20 cellular contexts compared by ENCODE assay signal in genomic region chr22:31825513-31825912, GRCh38.
"Had no signal": no experiment of that assay in that cellular context is flagged by ENCODE, and none has a peak within 500 bp of the region (broad histone marks: within the 10 kb centered on the region; RNA-seq: fewer than 3 reads in every experiment).

No MANE protein-coding gene starts in this region.

- H3K27ac ChIP-seq: cardiac muscle cell, esophagus muscularis mucosa, left ventricle myocardium inferior, neutrophil, ovary, prostate gland, spleen, tibial artery had no signal

- H3K36me3 ChIP-seq: ovary had no signal

- H3K9me3 ChIP-seq: esophagus muscularis mucosa, left ventricle myocardium inferior, neutrophil, ovary, prostate gland, spleen, tibial artery had no signal

- H3K4me1 ChIP-seq: esophagus muscularis mucosa, prostate gland, spleen, tibial artery had no signal

- FAIRE-seq: TTC549 had no signal

- H3K27me3 ChIP-seq: cardiac muscle cell, esophagus muscularis mucosa, neutrophil, ovary, spleen, tibial artery had no signal

- DNase-seq: activated CD8-positive, alpha-beta memory T cell treated with anti-CD3 and anti-CD28 coated beads, Interleukin-2, amount 50 U/mL, for 48 hours; activated naive CD4-positive, alpha-beta T cell treated with Interleukin-2 at 50 U/mL for 16 hours; activated naive CD8-positive, alpha-beta T cell treated with anti-CD3 and anti-CD28 coated beads for 36 hours; activated T-cell treated with anti-CD3 and anti-CD28 coated beads, Interleukin-2, amount 50 U/mL, for 4 hours; effector CD4-positive, alpha-beta T cell; kidney glomerular epithelial cell; left ventricle myocardium inferior; midbrain; ovary; spleen; stimulated activated CD4-positive, alpha-beta T cell treated with anti-CD3 and anti-CD28 coated beads, Interleukin-4, amount 100 ng/mL, for 24 hours; substantia nigra; tibial artery had no signal

- ATAC-seq: activated T-cell treated with anti-CD3 and anti-CD28 coated beads, Interleukin-2, amount 50 U/mL, for 4 hours; natural killer cell treated with Interleukin-12 subunit alpha and Interleukin-12 subunit beta and Interleukin-15 and Interleukin-18, amount 100 ng/mL, for 72 hours; SK-N-SH treated with all-trans-retinoic acid at 6 μM for 48 hours had no signal

- H3K4me3 ChIP-seq: cardiac muscle cell, esophagus muscularis mucosa, left ventricle myocardium inferior, ovary, prostate gland, spleen, tibial artery had no signal
